Comparison of ENCODE assay signal across 22 cellular contexts in genomic region chr10:102392306-102392705, GRCh38. TPM values are rescaled to one million over a fixed set of nuclear protein-coding genes. Genes with fewer than 3 reads are reported as not detected.
DNase-seq lines count a peak whose midpoint lies in the region; ATAC-seq, FAIRE-seq and TF ChIP-seq lines count a peak whose summit lies in the region.
"Had no signal": no experiment of that assay in that cellular context is flagged by ENCODE, and none has a peak within 500 bp of the region (broad histone marks: within the 10 kb centered on the region; RNA-seq: fewer than 3 reads in every experiment).

No MANE protein-coding gene starts in this region.

- H3K4me1 ChIP-seq in HUES6 (ENCODE audit: control insufficient read depth, insufficient read depth, low read length) (peaks cover 34% of the 10 kb centered on the region), tibial artery (peaks cover 0 to 25% (median 20%) of the 10 kb centered on the region in 4 donors), endodermal cell (ENCODE audit: control insufficient read depth, insufficient read depth, low read length) (peaks cover 7% of the 10 kb centered on the region)

- H3K4me3 ChIP-seq in HUES6 (ENCODE audit: low read depth, low read length) (no peak overlapping the region), tibial artery (no peak overlapping the region), endodermal cell (ENCODE audit: low read length) (no peak overlapping the region)
- H3K4me3 ChIP-seq: MG63 had no signal

- H3K4me3 Mint-ChIP-seq in activated naive CD8-positive, alpha-beta T cell treated with anti-CD3 and anti-CD28 coated beads, Interleukin-2, amount 50 U/mL, for 24 hours: peak overlapping the region; percentile 99
- H3K4me3 Mint-ChIP-seq in activated naive CD8-positive, alpha-beta T cell treated with anti-CD3 and anti-CD28 coated beads for 36 hours: no peak overlapping the region
- H3K4me3 Mint-ChIP-seq in memory B cell (no peak overlapping the region), endodermal cell (no peak overlapping the region)
- peak overlapping the region; percentile 91 for H3K4me3 Mint-ChIP-seq in stimulated activated effector memory CD8-positive, alpha-beta T cell treated with anti-CD3 and anti-CD28 coated beads, Interleukin-12 subunit alpha, Interleukin-12 subunit beta, amount 100 ng/mL, for 72 hours

- 90% methylated on average over 5 of the region's 5 CpGs for WGBS in endodermal cell (ENCODE audit: insufficient coverage in 1 of 2, insufficient read length in 1 of 2), 2 experiments

- no peak overlapping the region for H3K27ac Mint-ChIP-seq in activated naive CD8-positive, alpha-beta T cell treated with anti-CD3 and anti-CD28 coated beads, Interleukin-2, amount 50 U/mL, for 24 hours
- no peak overlapping the region for H3K27ac Mint-ChIP-seq in activated naive CD8-positive, alpha-beta T cell treated with anti-CD3 and anti-CD28 coated beads for 36 hours
- H3K27ac Mint-ChIP-seq in memory B cell: peak overlapping the region; percentile 100
- H3K27ac Mint-ChIP-seq in stimulated activated effector memory CD8-positive, alpha-beta T cell treated with anti-CD3 and anti-CD28 coated beads, Interleukin-12 subunit alpha, Interleukin-12 subunit beta, amount 100 ng/mL, for 72 hours: peak overlapping the region; percentile 98
- H3K27ac Mint-ChIP-seq in endodermal cell: no peak overlapping the region
- H3K27ac Mint-ChIP-seq: HFFc6 had no signal

- H3K36me3 Mint-ChIP-seq in activated naive CD8-positive, alpha-beta T cell treated with anti-CD3 and anti-CD28 coated beads, Interleukin-2, amount 50 U/mL, for 24 hours (ENCODE audit: low read depth): peaks cover 20% of the 10 kb centered on the region
- H3K36me3 Mint-ChIP-seq in activated naive CD8-positive, alpha-beta T cell treated with anti-CD3 and anti-CD28 coated beads for 36 hours: peaks cover 24% of the 10 kb centered on the region
- H3K36me3 Mint-ChIP-seq in memory B cell (peaks cover 8% of the 10 kb centered on the region), endodermal cell (ENCODE audit: low read depth) (no peaks in the 10 kb centered on the region)
- H3K36me3 Mint-ChIP-seq in stimulated activated effector memory CD8-positive, alpha-beta T cell treated with anti-CD3 and anti-CD28 coated beads, Interleukin-12 subunit alpha, Interleukin-12 subunit beta, amount 100 ng/mL, for 72 hours: peaks cover 30% of the 10 kb centered on the region

- H3K4me1 Mint-ChIP-seq in activated naive CD8-positive, alpha-beta T cell treated with anti-CD3 and anti-CD28 coated beads, Interleukin-2, amount 50 U/mL, for 24 hours: peaks cover 25% of the 10 kb centered on the region
- H3K4me1 Mint-ChIP-seq in activated naive CD8-positive, alpha-beta T cell treated with anti-CD3 and anti-CD28 coated beads for 36 hours: peaks cover 32% of the 10 kb centered on the region
- H3K4me1 Mint-ChIP-seq in memory B cell: peaks cover 19% of the 10 kb centered on the region
- H3K4me1 Mint-ChIP-seq in stimulated activated effector memory CD8-positive, alpha-beta T cell treated with anti-CD3 and anti-CD28 coated beads, Interleukin-12 subunit alpha, Interleukin-12 subunit beta, amount 100 ng/mL, for 72 hours: peaks cover 26% of the 10 kb centered on the region
- H3K4me1 Mint-ChIP-seq in endodermal cell: peaks cover 24% of the 10 kb centered on the region

- intact Hi-C loops in tibial artery (cut with DNase I; ENCODE audit: low total_unique reads): no loop called here

- DNase-seq in activated naive CD8-positive, alpha-beta T cell treated with anti-CD3 and anti-CD28 coated beads, Interleukin-2, amount 50 U/mL, for 24 hours: no peak
- DNase-seq in activated naive CD8-positive, alpha-beta T cell treated with anti-CD3 and anti-CD28 coated beads for 36 hours: no peak
- DNase-seq in memory B cell (ENCODE audit: low spot score in 2 of 2): no peak
- DNase-seq in stimulated activated effector memory CD8-positive, alpha-beta T cell treated with anti-CD3 and anti-CD28 coated beads, Interleukin-12 subunit alpha, Interleukin-12 subunit beta, amount 100 ng/mL, for 72 hours (ENCODE audit: low spot score in 2 of 2): no peak
- no peak for DNase-seq in tibial artery
- no peak for DNase-seq in HTR-8/SVneo (ENCODE audit: insufficient read length, low spot score)
- DNase-seq in endodermal cell: no peak
- DNase-seq: ACHN; AML-193; CD8-positive, alpha-beta T cell; DND-41; HFFc6; MG63; NCI-H1092 treated with DMSO at 0.1 percent for 48 hours; NCI-H2081 treated with DMSO at 0.1 percent for 48 hours; NCI-H510A; NCI-H774 had no signal

- H3K9me3 ChIP-seq in HUES6 (ENCODE audit: control insufficient read depth, insufficient read depth, low read depth, low read length): no peaks in the 10 kb centered on the region
- no peaks in the 10 kb centered on the region for H3K9me3 ChIP-seq in tibial artery
- H3K9me3 ChIP-seq in endodermal cell (ENCODE audit: control insufficient read depth, low read length): no peaks in the 10 kb centered on the region
- H3K9me3 ChIP-seq: MG63 had no signal

- no peaks in the 10 kb centered on the region for H3K27me3 Mint-ChIP-seq in activated naive CD8-positive, alpha-beta T cell treated with anti-CD3 and anti-CD28 coated beads, Interleukin-2, amount 50 U/mL, for 24 hours
- H3K27me3 Mint-ChIP-seq in activated naive CD8-positive, alpha-beta T cell treated with anti-CD3 and anti-CD28 coated beads for 36 hours: no peaks in the 10 kb centered on the region
- H3K27me3 Mint-ChIP-seq in memory B cell: no peaks in the 10 kb centered on the region
- H3K27me3 Mint-ChIP-seq in endodermal cell (ENCODE audit: insufficient read depth): peaks cover 24% of the 10 kb centered on the region

- H3K27me3 ChIP-seq in HUES6 (ENCODE audit: control insufficient read depth, insufficient read depth, low read length) (peaks cover 24% of the 10 kb centered on the region), tibial artery (no peaks in the 10 kb centered on the region), endodermal cell (ENCODE audit: control insufficient read depth, insufficient read depth, low read length, poor library complexity, severe bottlenecking) (peaks cover 11% of the 10 kb centered on the region)
- H3K27me3 ChIP-seq: MG63 had no signal

- ATAC-seq in activated naive CD8-positive, alpha-beta T cell treated with anti-CD3 and anti-CD28 coated beads, Interleukin-2, amount 50 U/mL, for 24 hours: no peak
- ATAC-seq in memory B cell (ENCODE audit: low read depth): no peak
- ATAC-seq in stimulated activated effector memory CD8-positive, alpha-beta T cell treated with anti-CD3 and anti-CD28 coated beads, Interleukin-12 subunit alpha, Interleukin-12 subunit beta, amount 100 ng/mL, for 72 hours: no peak
- ATAC-seq: CD8-positive, alpha-beta T cell; GM12878 had no signal

- TF ChIP-seq CTCF in tibial artery (IDR thresholded peaks at IDR 0.05): no peak
- no peak for TF ChIP-seq CTCF in endodermal cell (conservative IDR thresholded peaks at IDR 0.05)

- H3K36me3 ChIP-seq in HUES6 (ENCODE audit: control insufficient read depth, insufficient read depth, low read length) (peaks cover 5% of the 10 kb centered on the region; the same call in 1 of the 2 replicates), tibial artery (peaks cover 0 to 4% (median 0%) of the 10 kb centered on the region in 3 donors), endodermal cell (ENCODE audit: control insufficient read depth, insufficient read depth, low read length) (no peaks in the 10 kb centered on the region)

- H3K27ac ChIP-seq in HUES6 (ENCODE audit: low read depth, low read length): peak overlapping the region; percentile 58; the same call in 1 of the 2 replicates
- H3K27ac ChIP-seq in tibial artery: no peak overlapping the region
- H3K27ac ChIP-seq in endodermal cell (ENCODE audit: low read depth, low read length): no peak overlapping the region
- H3K27ac ChIP-seq: RWPE1 had no signal

- no peaks in the 10 kb centered on the region for H3K9me3 Mint-ChIP-seq in activated naive CD8-positive, alpha-beta T cell treated with anti-CD3 and anti-CD28 coated beads, Interleukin-2, amount 50 U/mL, for 24 hours
- no peaks in the 10 kb centered on the region for H3K9me3 Mint-ChIP-seq in activated naive CD8-positive, alpha-beta T cell treated with anti-CD3 and anti-CD28 coated beads for 36 hours
- H3K9me3 Mint-ChIP-seq in memory B cell (no peaks in the 10 kb centered on the region), endodermal cell (no peaks in the 10 kb centered on the region)
- no peaks in the 10 kb centered on the region for H3K9me3 Mint-ChIP-seq in stimulated activated effector memory CD8-positive, alpha-beta T cell treated with anti-CD3 and anti-CD28 coated beads, Interleukin-12 subunit alpha, Interleukin-12 subunit beta, amount 100 ng/mL, for 72 hours
- H3K9me3 Mint-ChIP-seq: CD8-positive, alpha-beta T cell; HFFc6 had no signal

- H3K9ac ChIP-seq in HUES6 (ENCODE audit: low read length) (peak overlapping the region; percentile 31), endodermal cell (ENCODE audit: extremely low read depth, low read length, poor library complexity, severe bottlenecking) (no peak overlapping the region)

- no peak for FAIRE-seq in HTR-8/SVneo (lab: Jason Lieb, UNC)
- FAIRE-seq: G401.6, GM12878 had no signal

RNA-seq across cellular contexts. Expression of gene NFKB2, which starts 3.2 kb away (rescaled TPM):
- total RNA-seq in activated naive CD8-positive, alpha-beta T cell treated with anti-CD3 and anti-CD28 coated beads for 36 hours: 100 to 1,000 TPM; 247 to 263 TPM
- total RNA-seq in endodermal cell: 10 to 100 TPM; 28.7 to 45.2 TPM
- polyA plus RNA-seq in endodermal cell (2013, experiment 1 of 2): 19.9 TPM
- polyA plus RNA-seq in endodermal cell (2013, experiment 2 of 2): 19.9 TPM

RNA-seq across cellular contexts. Expression of gene PSD, which starts 26.3 kb away (rescaled TPM):
- 1 to 10 TPM; 5.2 to 7.6 TPM for total RNA-seq in activated naive CD8-positive, alpha-beta T cell treated with anti-CD3 and anti-CD28 coated beads for 36 hours
- 1 to 10 TPM; 2.8 to 8.3 TPM for total RNA-seq in endodermal cell
- 9.2 TPM for polyA plus RNA-seq in endodermal cell (2013, experiment 1 of 2)
- polyA plus RNA-seq in endodermal cell (2013, experiment 2 of 2): 9.9 TPM

RNA-seq across cellular contexts. Expression of gene FBXL15, which starts 28.3 kb away (rescaled TPM):
- 10 to 100 TPM; 11.7 to 13.0 TPM for total RNA-seq in activated naive CD8-positive, alpha-beta T cell treated with anti-CD3 and anti-CD28 coated beads for 36 hours
- 10 to 100 TPM in 1 of 2 donors, 1 to 10 TPM in 1; 9.7 to 11.4 TPM for total RNA-seq in endodermal cell
- polyA plus RNA-seq in endodermal cell (2013, experiment 1 of 2): 9.3 TPM
- polyA plus RNA-seq in endodermal cell (2013, experiment 2 of 2): 10.1 TPM

RNA-seq across cellular contexts. Expression of gene CUEDC2, which starts 40.1 kb away (rescaled TPM):
- 10 to 100 TPM; 66.3 to 73.8 TPM for total RNA-seq in activated naive CD8-positive, alpha-beta T cell treated with anti-CD3 and anti-CD28 coated beads for 36 hours
- total RNA-seq in endodermal cell: 10 to 100 TPM; 51.7 to 82.9 TPM
- 103 TPM for polyA plus RNA-seq in endodermal cell (2013, experiment 1 of 2)
- polyA plus RNA-seq in endodermal cell (2013, experiment 2 of 2): 91.7 TPM

RNA-seq across cellular contexts. Expression of gene C10orf95, which starts 59.0 kb away (rescaled TPM):
- total RNA-seq in activated naive CD8-positive, alpha-beta T cell treated with anti-CD3 and anti-CD28 coated beads for 36 hours: under 1 TPM; 0.49 to 0.62 TPM
- under 1 TPM; 0.35 to 0.93 TPM for total RNA-seq in endodermal cell
- polyA plus RNA-seq in endodermal cell (2013, experiment 1 of 2): not detected
- 0.25 TPM for polyA plus RNA-seq in endodermal cell (2013, experiment 2 of 2)
- total RNA-seq: H4 had no signal

Comparison
In these comparisons a context has a peak if more than half of its experiments do, and no peak if none do; other contexts are left out.
1. H3K4me3 Mint-ChIP-seq: peak in activated naive CD8-positive, alpha-beta T cell treated with anti-CD3 and anti-CD28 coated beads, Interleukin-2, amount 50 U/mL, for 24 hours (single experiment) and stimulated activated effector memory CD8-positive, alpha-beta T cell treated with anti-CD3 and anti-CD28 coated beads, Interleukin-12 subunit alpha, Interleukin-12 subunit beta, amount 100 ng/mL, for 72 hours (single experiment); none in activated naive CD8-positive, alpha-beta T cell treated with anti-CD3 and anti-CD28 coated beads for 36 hours (single experiment), memory B cell (single experiment) and endodermal cell (single experiment).
2. H3K27ac Mint-ChIP-seq: peak in memory B cell (single experiment) and stimulated activated effector memory CD8-positive, alpha-beta T cell treated with anti-CD3 and anti-CD28 coated beads, Interleukin-12 subunit alpha, Interleukin-12 subunit beta, amount 100 ng/mL, for 72 hours (single experiment); none in activated naive CD8-positive, alpha-beta T cell treated with anti-CD3 and anti-CD28 coated beads, Interleukin-2, amount 50 U/mL, for 24 hours (single experiment), activated naive CD8-positive, alpha-beta T cell treated with anti-CD3 and anti-CD28 coated beads for 36 hours (single experiment) and endodermal cell (single experiment).
3. RNA of gene NFKB2, which starts 3.2 kb away (total RNA-seq): 247 to 263 TPM in activated naive CD8-positive, alpha-beta T cell treated with anti-CD3 and anti-CD28 coated beads for 36 hours; 28.7 to 45.2 TPM in endodermal cell; every median in the first group is over 4 times any median in the second.